1 cellular context compared by ENCODE assay signal in genomic region chr9:91900057-91900816, GRCh38.
TF ChIP-seq lines count a peak whose summit lies in the region.

No MANE protein-coding gene starts in this region.

TF ChIP-seq in K562, 482 proteins besides CTCF, POLR2A, EP300 and RAD21 (continued from another document and continues in another):
- TF ChIP-seq ZBTB33 (CRISPR knock-in tag; IDR thresholded peaks at IDR 0.05) (peak; percentile 85), MTA2 (IDR thresholded peaks at IDR 0.05; ENCODE audit: low read depth) (peak; percentile 25; the same call in 1 of the 2 replicates), ZC3H11A (IDR thresholded peaks at IDR 0.05; ENCODE audit: low read depth, low read length) (no peak), RBM25 (IDR thresholded peaks at IDR 0.05; ENCODE audit: low read depth, low read length, severe bottlenecking) (no peak), NRF1 (conservative IDR thresholded peaks at IDR 0.05 in 1 of 2, IDR thresholded peaks at IDR 0.05 in 1 of 2) (peak; percentile 77 to 81), RFX7 (CRISPR knock-in tag; IDR thresholded peaks at IDR 0.05) (no peak), NR2C1 (IDR thresholded peaks at IDR 0.05) (no peak), NR2C1 (tag; IDR thresholded peaks at IDR 0.05) (0 out of 2 replicates have a peak, but pooled peaks have one; percentile 51), MECOM (CRISPR knock-in tag; IDR thresholded peaks at IDR 0.05) (peak; percentile 81; the same call in 1 of the 2 replicates), ZNF740 (CRISPR knock-in tag; IDR thresholded peaks at IDR 0.05) (peak; percentile 97), ZNF740 (tag; IDR thresholded peaks at IDR 0.05) (peak; percentile 40 to 57; a peak in 1 of 4 replicates), HINFP (tag; conservative IDR thresholded peaks at IDR 0.05; ENCODE audit: low read depth) (no peak), SIN3A (IDR thresholded peaks at IDR 0.05; ENCODE audit: borderline replicate concordance in 2 of 2, control insufficient read depth in 1 of 2, low read depth in 2 of 2, low read length in 2 of 2) (peak; percentile 8 to 73; a peak in 1 of 4 replicates), ATF6 (CRISPR knock-in tag; IDR thresholded peaks at IDR 0.05) (peak; percentile 11; the same call in 1 of the 2 replicates), ZHX1 (conservative IDR thresholded peaks at IDR 0.05; ENCODE audit: low read length) (no peak), ZNF644 (tag; IDR thresholded peaks at IDR 0.05; ENCODE audit: low read depth) (peak; percentile 83; the same call in 1 of the 2 replicates), YY1 (IDR thresholded peaks at IDR 0.05; ENCODE audit: borderline replicate concordance in 1 of 3, control insufficient read depth in 1 of 3, extremely low read depth in 1 of 3, insufficient read depth in 3 of 3, insufficient read length in 1 of 3, insufficient replicate concordance in 2 of 3, low read depth in 1 of 3, low read length in 2 of 3) (peak in 1 of 3 experiments; percentile 29), ZNF431 (CRISPR knock-in tag; IDR thresholded peaks at IDR 0.05) (peak; percentile 94), SMAD3 (CRISPR knock-in tag; conservative IDR thresholded peaks at IDR 0.05) (0 out of 2 replicates have a peak, but pooled peaks have one; percentile 25), ZNF224 (CRISPR knock-in tag; IDR thresholded peaks at IDR 0.05) (peak; percentile 78; the same call in 1 of the 2 replicates), ZNF583 (CRISPR knock-in tag; IDR thresholded peaks at IDR 0.05) (peak; percentile 75), HBP1 (CRISPR knock-in tag; IDR thresholded peaks at IDR 0.05) (0 out of 2 replicates have a peak, but pooled peaks have one; percentile 52), USF2 (CRISPR knock-in tag; IDR thresholded peaks at IDR 0.05) (peak; percentile 59), FOXP1 (CRISPR knock-in tag; IDR thresholded peaks at IDR 0.05) (peak; percentile 94; the same call in 1 of the 2 replicates), CHD1 (IDR thresholded peaks at IDR 0.05; ENCODE audit: low read length) (no peak), CEBPZ (IDR thresholded peaks at IDR 0.05; ENCODE audit: borderline replicate concordance, low read depth, low read length) (no peak), CAMTA2 (CRISPR knock-in tag; conservative IDR thresholded peaks at IDR 0.05) (no peak; the same call in 1 of the 2 replicates), IFI16 (CRISPR knock-in tag; IDR thresholded peaks at IDR 0.05) (no peak), ZKSCAN3 (CRISPR knock-in tag; IDR thresholded peaks at IDR 0.05) (no peak), ZFP30 (CRISPR knock-in tag; IDR thresholded peaks at IDR 0.05; ENCODE audit: borderline replicate concordance) (no peak), MTF1 (CRISPR knock-in tag; IDR thresholded peaks at IDR 0.05; ENCODE audit: borderline replicate concordance) (no peak), FOXA1 (IDR thresholded peaks at IDR 0.05; ENCODE audit: borderline replicate concordance) (no peak), BCOR (IDR thresholded peaks at IDR 0.05) (no peak; the same call in 1 of the 2 replicates), FOXK2 (conservative IDR thresholded peaks at IDR 0.05 in 1 of 2, IDR thresholded peaks at IDR 0.05 in 1 of 2; ENCODE audit: low read depth in 2 of 2) (no peak; a peak in 2 of 4 replicates), SP2 (IDR thresholded peaks at IDR 0.05; ENCODE audit: extremely low read depth, low read depth, low read length, poor library complexity, severe bottlenecking) (no peak), CBX5 (IDR thresholded peaks at IDR 0.05; ENCODE audit: borderline replicate concordance, low read depth) (no peak), SP1 (CRISPR knock-in tag; IDR thresholded peaks at IDR 0.05) (no peak), SMARCC2 (IDR thresholded peaks at IDR 0.05; ENCODE audit: low read depth) (peak; percentile 62; the same call in 1 of the 2 replicates), L3MBTL2 (IDR thresholded peaks at IDR 0.05) (peak; percentile 99), SLC30A9 (CRISPR knock-in tag; IDR thresholded peaks at IDR 0.05) (no peak), CREM (IDR thresholded peaks at IDR 0.05; ENCODE audit: low read depth) (no peak), ZNF592 (IDR thresholded peaks at IDR 0.05) (no peak), ZNF124 (CRISPR knock-in tag; IDR thresholded peaks at IDR 0.05) (no peak; the same call in 1 of the 2 replicates), NCOA4 (IDR thresholded peaks at IDR 0.05; ENCODE audit: partially characterized antibody) (no peak)
